1 cellular context compared by ENCODE assay signal in the genomic region with DNA sequence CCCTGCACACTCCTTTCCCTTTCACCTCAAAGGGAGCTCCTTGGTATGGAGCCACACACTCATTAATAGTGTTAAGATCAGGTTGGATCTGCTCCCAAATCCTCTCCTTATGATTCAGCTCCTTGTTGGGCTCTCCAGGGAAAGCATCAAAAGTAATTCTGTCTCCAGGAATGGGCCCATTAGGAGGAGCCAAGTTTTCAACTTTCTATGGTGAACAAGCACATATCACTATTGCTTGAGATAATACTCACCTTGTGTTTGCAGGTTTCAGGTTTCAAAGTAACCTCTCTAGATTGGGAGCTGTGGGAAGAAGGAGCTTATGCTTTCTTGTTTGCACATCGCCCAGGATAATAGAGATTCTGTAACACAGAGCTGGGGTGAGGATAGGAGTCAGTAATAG.
TF ChIP-seq lines count a peak whose summit lies in the region.

No MANE protein-coding gene starts in this region.

TF ChIP-seq in IMR-90, 13 proteins besides CTCF, POLR2A, EP300 and RAD21 (continued from another document):
- TF ChIP-seq CHD1 (IDR thresholded peaks at IDR 0.05; ENCODE audit: low read depth, low read length) (no peak), CEBPB (IDR thresholded peaks at IDR 0.05; ENCODE audit: low read depth, low read length) (no peak), RCOR1 (IDR thresholded peaks at IDR 0.05; ENCODE audit: insufficient replicate concordance, low read length) (no peak), SMC3 (IDR thresholded peaks at IDR 0.05; ENCODE audit: low read depth, low read length) (no peak), MAZ (IDR thresholded peaks at IDR 0.05; ENCODE audit: borderline replicate concordance, low read depth, low read length) (no peak)
